ENCODE assay signal across 18 cellular contexts in genomic region chr11:14620027-14620511, GRCh38. TPM values are rescaled to one million over a fixed set of nuclear protein-coding genes. Genes with fewer than 3 reads are reported as not detected.
A peak's percentile ranks its signal among the peaks of the same experiment; 100 is the strongest.
DNase-seq lines count a peak whose midpoint lies in the region; ATAC-seq and TF ChIP-seq lines count a peak whose summit lies in the region.
"Had no signal": no experiment of that assay in that cellular context is flagged by ENCODE, and none has a peak within 500 bp of the region (broad histone marks: within the 10 kb centered on the region; RNA-seq: fewer than 3 reads in every experiment).

No MANE protein-coding gene starts in this region.

- WGBS in esophagus squamous epithelium, 2 donors: 61 to 72% methylated on average over 2 of the region's 2 CpGs
- 19% methylated on average over 2 of the region's 2 CpGs for WGBS in right lobe of liver (ENCODE audit: insufficient coverage, low coverage, low lambda C conversion rate, missing lambda C conversion rate)

- H3K36me3 Mint-ChIP-seq in neural progenitor cell: peaks cover 2% of the 10 kb centered on the region

- DNase-seq in Right ventricle myocardium inferior (ENCODE audit: missing footprints) (no peak), cardiac septum (ENCODE audit: low spot score) (no peak), esophagus squamous epithelium (lab: John Stamatoyannopoulos, UW) (no peak), right lobe of liver (peak; percentile 60 to 92 (median 85)), upper lobe of right lung (no peak), NCI-H2196 (lab: John Stamatoyannopoulos, UW; ENCODE audit: unreplicated experiment) (no peak), neural progenitor cell (ENCODE audit: low spot score) (no peak)
- DNase-seq: activated CD4-positive, CD25-positive, alpha-beta regulatory T cell treated with anti-CD3 and anti-CD28 coated beads, Interleukin-2, amount 50 U/mL, for 72 hours; activated effector memory CD4-positive, alpha-beta T cell treated with anti-CD3 and anti-CD28 coated beads, Interleukin-2, amount 50 U/mL, for 16 hours; C1 segment of cervical spinal cord; foreskin melanocyte; NCI-H1436; spleen; T1000; thyroid gland had no signal

- no peaks in the 10 kb centered on the region for H3K79me2 ChIP-seq in neural progenitor cell (ENCODE audit: low read depth)
- H3K79me2 ChIP-seq: parathyroid adenoma had no signal

- peak; percentile 65 for ATAC-seq in Right ventricle myocardium inferior
- peak; percentile 74 to 89 (median 84) for ATAC-seq in right lobe of liver
- peak; percentile 36 for ATAC-seq in upper lobe of right lung
- ATAC-seq in HG02870 (IDR thresholded peaks at IDR 0.05; ENCODE audit: unreplicated experiment): no peak

- H3K4me1 ChIP-seq in esophagus squamous epithelium (no peaks in the 10 kb centered on the region), right lobe of liver (peaks cover 0 to 37% (median 11%) of the 10 kb centered on the region in 4 donors), upper lobe of right lung (peaks cover 3% of the 10 kb centered on the region), neural progenitor cell (no peaks in the 10 kb centered on the region)
- H3K4me1 ChIP-seq: parathyroid adenoma, thyroid gland had no signal

- H3K9ac ChIP-seq in neural progenitor cell: no peak overlapping the region
- H3K9ac ChIP-seq: parathyroid adenoma had no signal

- peak overlapping the region in 3 of 4 donors; percentile 22 to 59 (median 48) for H3K27ac ChIP-seq in esophagus squamous epithelium
- H3K27ac ChIP-seq in right lobe of liver: peak overlapping the region; percentile 5 to 85 (median 82)
- H3K27ac ChIP-seq in upper lobe of right lung: no peak overlapping the region
- no peak overlapping the region for H3K27ac ChIP-seq in neural progenitor cell
- H3K27ac ChIP-seq: parathyroid adenoma, spleen, thyroid gland had no signal

- intact Hi-C loops in Right ventricle myocardium inferior (cut with DNase I): no loop called here
- intact Hi-C loops in cardiac septum (cut with DNase I): no loop called here
- intact Hi-C loops in esophagus squamous epithelium (cut with DNase I): no loop called here
- intact Hi-C loops in right lobe of liver (cut with DNase I): no loop called here
- intact Hi-C loops in upper lobe of right lung (cut with DNase I): no loop called here

- no peaks in the 10 kb centered on the region for H3K36me3 ChIP-seq in esophagus squamous epithelium
- H3K36me3 ChIP-seq in right lobe of liver: no peaks in the 10 kb centered on the region
- no peaks in the 10 kb centered on the region for H3K36me3 ChIP-seq in upper lobe of right lung
- no peaks in the 10 kb centered on the region for H3K36me3 ChIP-seq in neural progenitor cell
- H3K36me3 ChIP-seq: spleen, thyroid gland had no signal

- TF ChIP-seq POLR2A in esophagus squamous epithelium (IDR thresholded peaks at IDR 0.05) (no peak), right lobe of liver (IDR thresholded peaks at IDR 0.05) (no peak)

- H3K4me1 Mint-ChIP-seq in neural progenitor cell: no peaks in the 10 kb centered on the region

- no peak overlapping the region for H3K4me3 Mint-ChIP-seq in neural progenitor cell

- TF ChIP-seq CTCF in esophagus squamous epithelium (IDR thresholded peaks at IDR 0.05): no peak
- TF ChIP-seq CTCF in right lobe of liver (IDR thresholded peaks at IDR 0.05): no peak
- no peak for TF ChIP-seq CTCF in upper lobe of right lung (IDR thresholded peaks at IDR 0.05)
- TF ChIP-seq CTCF in neural progenitor cell (IDR thresholded peaks at IDR 0.05): no peak

- no peaks in the 10 kb centered on the region for H3K9me3 Mint-ChIP-seq in neural progenitor cell

- H3F3A ChIP-seq in neural progenitor cell (ENCODE audit: low read depth): no peaks in the 10 kb centered on the region

- H3K9me3 ChIP-seq in esophagus squamous epithelium: no peaks in the 10 kb centered on the region
- H3K9me3 ChIP-seq in right lobe of liver: no peaks in the 10 kb centered on the region
- no peaks in the 10 kb centered on the region for H3K9me3 ChIP-seq in upper lobe of right lung
- H3K9me3 ChIP-seq in neural progenitor cell (ENCODE audit: low read depth): no peaks in the 10 kb centered on the region
- H3K9me3 ChIP-seq: spleen, thyroid gland had no signal

- H3K27ac Mint-ChIP-seq in neural progenitor cell: no peak overlapping the region

- no peaks in the 10 kb centered on the region for H3K27me3 Mint-ChIP-seq in neural progenitor cell (ENCODE audit: insufficient read depth, low read depth)

- H3K4me2 ChIP-seq in neural progenitor cell: no peak overlapping the region

- H2AFZ ChIP-seq in neural progenitor cell (replicated peaks): no peak overlapping the region
- H2AFZ ChIP-seq: parathyroid adenoma had no signal

- H3K27me3 ChIP-seq in esophagus squamous epithelium (no peaks in the 10 kb centered on the region), right lobe of liver (no peaks in the 10 kb centered on the region), upper lobe of right lung (no peaks in the 10 kb centered on the region), neural progenitor cell (no peaks in the 10 kb centered on the region)
- H3K27me3 ChIP-seq: spleen, thyroid gland had no signal

- H3K4me3 ChIP-seq in esophagus squamous epithelium (no peak overlapping the region), right lobe of liver (no peak overlapping the region), upper lobe of right lung (no peak overlapping the region), neural progenitor cell (no peak overlapping the region)
- H3K4me3 ChIP-seq: spleen, thyroid gland had no signal

- no peaks in the 10 kb centered on the region for H4K20me1 ChIP-seq in neural progenitor cell (ENCODE audit: low read depth)

RNA-seq across cellular contexts. Expression of gene PDE3B, which starts 23.5 kb away (rescaled TPM):
- total RNA-seq in Right ventricle myocardium inferior (4.5 TPM), cardiac septum (8.7 TPM), esophagus squamous epithelium (10 to 100 TPM in 1 of 4 donors, 1 to 10 TPM in 3; 1.2 to 12.6 (median 2.1) TPM), right lobe of liver (10 to 100 TPM; 14.9 to 47.1 (median 28.8) TPM), upper lobe of right lung (28.5 TPM), neural progenitor cell (ENCODE audit: low replicate concordance) (14.3 and 15.9 TPM in 2 replicates)
- total RNA-seq: HT1080 had no signal

Comparison
In these comparisons a context has a peak if more than half of its experiments do, and no peak if none do; other contexts are left out.
1. DNase-seq: peak in right lobe of liver (3 of 3); none in Right ventricle myocardium inferior (single experiment), cardiac septum (single experiment), esophagus squamous epithelium (single experiment), upper lobe of right lung (single experiment), NCI-H2196 (single experiment) and neural progenitor cell (single experiment).
2. H3K27ac ChIP-seq: peak in esophagus squamous epithelium (3 of 4) and right lobe of liver (3 of 3); none in upper lobe of right lung (single experiment) and neural progenitor cell (single experiment).